Comparison of ENCODE assay signal across 10 cellular contexts in genomic region chr12:111408116-111408440, GRCh38. TPM values are rescaled to one million over a fixed set of nuclear protein-coding genes. Genes with fewer than 3 reads are reported as not detected.
DNase-seq lines count a peak whose midpoint lies in the region; TF ChIP-seq lines count a peak whose summit lies in the region.
"Had no signal": no experiment of that assay in that cellular context is flagged by ENCODE, and none has a peak within 500 bp of the region (broad histone marks: within the 10 kb centered on the region; RNA-seq: fewer than 3 reads in every experiment).

No MANE protein-coding gene starts in this region.

- 92% methylated on average over 1 of the region's 1 CpG for WGBS in smooth muscle cell (ENCODE audit: low lambda C conversion rate)

- peaks cover 2% of the 10 kb centered on the region for H3K27me3 Mint-ChIP-seq in T-helper 1 cell treated with Interleukin-12 subunit alpha and Interleukin-12 subunit beta and Interleukin-4 antibody, amounts not matched to agents 30 μg/mL and 1 μg/mL, for 36 hours (ENCODE audit: low read depth)

- H3K9me3 ChIP-seq in smooth muscle cell (replicated peaks; ENCODE audit: low read depth) = no peaks in the 10 kb centered on the region

- H3K27ac ChIP-seq in RWPE1 (peak overlapping the region; percentile 69), smooth muscle cell (ENCODE audit: low read depth) (peak overlapping the region; percentile 84)

- in situ Hi-C loops in KBM-7 (cut with MboI; ENCODE audit: low pct_unique_long_range_greater_than_20kb, low sequenced_read_pairs) = no loop called here

- TF ChIP-seq CTCF in RWPE1 (conservative IDR thresholded peaks at IDR 0.05; ENCODE audit: low read depth) (no peak), epithelial cell of proximal tubule (conservative IDR thresholded peaks at IDR 0.05; ENCODE audit: low read depth, low read length) (no peak), smooth muscle cell (IDR thresholded peaks at IDR 0.05; ENCODE audit: borderline replicate concordance, insufficient read depth, poor library complexity, severe bottlenecking) (no peak)

- peaks cover 47% of the 10 kb centered on the region for H3K4me1 ChIP-seq in smooth muscle cell (ENCODE audit: low read depth)

- CTCF ChIA-PET in RWPE1 (lab: Yijun Ruan, JAX) = interaction anchor here (1.0 to 1.5 kb wide), 3 partner anchors 11 to 43 kb away, joined by 3 to 13 read pairs (median 3); no protein-coding TSS in a partner anchor

- no peak overlapping the region for H3K9ac ChIP-seq in smooth muscle cell (ENCODE audit: low read depth)

- peaks cover 12% of the 10 kb centered on the region for H3F3A ChIP-seq in smooth muscle cell (ENCODE audit: low read depth)

- peak overlapping the region; percentile 92 for H3K4me3 Mint-ChIP-seq in T-helper 1 cell treated with Interleukin-12 subunit alpha and Interleukin-12 subunit beta and Interleukin-4 antibody, amounts not matched to agents 30 μg/mL and 1 μg/mL, for 36 hours

- DNase-seq in T-helper 1 cell (no peak), RWPE1 (ENCODE audit: low spot score) (no peak), epithelial cell of proximal tubule (ENCODE audit: low read depth) (no peak), smooth muscle cell (lab: John Stamatoyannopoulos, UW; ENCODE audit: unreplicated experiment) (no peak), mucosa of gallbladder (ENCODE audit: low spot score) (no peak), NAMALWA (ENCODE audit: low spot score) (no peak), KBM-7 (no peak)
- DNase-seq: 8988T; stimulated activated CD4-positive, alpha-beta T cell treated with anti-CD3 and anti-CD28 coated beads, Interleukin-1b, Interleukin-23, amount 100 ng/mL, for 48 hours had no signal

- peaks cover 6% of the 10 kb centered on the region for H3K36me3 Mint-ChIP-seq in T-helper 1 cell treated with Interleukin-12 subunit alpha and Interleukin-12 subunit beta and Interleukin-4 antibody, amounts not matched to agents 30 μg/mL and 1 μg/mL, for 36 hours (ENCODE audit: low read depth)

- POLR2A ChIA-PET in RWPE1 (lab: Yijun Ruan, JAX; ENCODE audit: low non-redundant PET) = interaction anchor here (1.1 kb wide), 1 partner anchor 30 kb away, joined by 8 read pairs; no protein-coding TSS in a partner anchor

- H3K79me2 ChIP-seq in smooth muscle cell (ENCODE audit: low read depth) = peaks cover 50% of the 10 kb centered on the region

- H3K4me3 ChIP-seq in epithelial cell of proximal tubule (ENCODE audit: low read depth, low read length) (peak overlapping the region; percentile 86), smooth muscle cell (no peak overlapping the region)

- no peaks in the 10 kb centered on the region for H3K36me3 ChIP-seq in smooth muscle cell (ENCODE audit: low read depth)

- H4K20me1 ChIP-seq in smooth muscle cell (ENCODE audit: low read depth) = peaks cover 23% of the 10 kb centered on the region

- no peak overlapping the region for H3K4me2 ChIP-seq in smooth muscle cell

- H3K9me3 Mint-ChIP-seq in T-helper 1 cell treated with Interleukin-12 subunit alpha and Interleukin-12 subunit beta and Interleukin-4 antibody, amounts not matched to agents 30 μg/mL and 1 μg/mL, for 36 hours = no peaks in the 10 kb centered on the region

- H2AFZ ChIP-seq in smooth muscle cell (ENCODE audit: low read depth) = no peak overlapping the region

- H3K27ac Mint-ChIP-seq in T-helper 1 cell treated with Interleukin-12 subunit alpha and Interleukin-12 subunit beta and Interleukin-4 antibody, amounts not matched to agents 30 μg/mL and 1 μg/mL, for 36 hours = no peak overlapping the region

- no peaks in the 10 kb centered on the region for H3K27me3 ChIP-seq in smooth muscle cell (ENCODE audit: low read depth)

- peaks cover 57% of the 10 kb centered on the region for H3K4me1 Mint-ChIP-seq in T-helper 1 cell treated with Interleukin-12 subunit alpha and Interleukin-12 subunit beta and Interleukin-4 antibody, amounts not matched to agents 30 μg/mL and 1 μg/mL, for 36 hours (ENCODE audit: low read depth)

RNA-seq across cellular contexts. Expression of gene SH2B3, which starts 2.4 kb away (rescaled TPM):
- total RNA-seq in epithelial cell of proximal tubule (34.0 and 59.6 TPM in 2 replicates), smooth muscle cell (5.2 and 6.1 TPM in 2 replicates), mucosa of gallbladder (21.8 TPM)
- 3.7 and 4.7 TPM in 2 replicates for polyA plus RNA-seq in smooth muscle cell

RNA-seq across cellular contexts. Expression of gene PHETA1, which starts 39.2 kb away (rescaled TPM):
- total RNA-seq in epithelial cell of proximal tubule (21.2 and 28.7 TPM in 2 replicates), smooth muscle cell (2.9 and 6.3 TPM in 2 replicates), mucosa of gallbladder (24.1 TPM)
- 9.3 and 13.6 TPM in 2 replicates for polyA plus RNA-seq in smooth muscle cell
